In genomic region chr15:52546031-52546751, GRCh38 we compare ENCODE assay signal across 2 cellular contexts.
A peak's percentile ranks its signal among the peaks of the same experiment; 100 is the strongest.
TF ChIP-seq lines count a peak whose summit lies in the region.

No MANE protein-coding gene starts in this region.

TF ChIP-seq in HCT116, 20 proteins besides CTCF, POLR2A, EP300 and RAD21:
- TF ChIP-seq POLR2AphosphoS5 (IDR thresholded peaks at IDR 0.05; ENCODE audit: low read depth, low read length) (peak; percentile 14; the same call in 1 of the 2 replicates), FOSL1 (IDR thresholded peaks at IDR 0.05; ENCODE audit: low read depth) (no peak)

TF ChIP-seq in GM12878, 131 proteins besides CTCF, POLR2A, EP300 and RAD21:
- no peak for TF ChIP-seq ZZZ3 (IDR thresholded peaks at IDR 0.05; ENCODE audit: control insufficient read depth, insufficient read length, low read depth)
- no peak for TF ChIP-seq IKZF2 (IDR thresholded peaks at IDR 0.05)
- TF ChIP-seq E2F8 (IDR thresholded peaks at IDR 0.05; ENCODE audit: low read depth, partially characterized antibody), result no peak
- peak; percentile 55 for TF ChIP-seq POLR2AphosphoS5 (IDR thresholded peaks at IDR 0.05; ENCODE audit: low read length)
- no peak for TF ChIP-seq CHD2 (IDR thresholded peaks at IDR 0.05; ENCODE audit: borderline replicate concordance, low read depth, low read length)
- 0 out of 3 replicates have a peak, but pooled peaks have one; percentile 8 for TF ChIP-seq POU2F2 (IDR thresholded peaks at IDR 0.05; ENCODE audit: borderline replicate concordance, low read depth, low read length)
- peak in 1 of 2 experiments; percentile 21; a peak in 1 of 4 replicates for TF ChIP-seq SRF (IDR thresholded peaks at IDR 0.05; ENCODE audit: low read depth in 2 of 2, low read length in 2 of 2)
- TF ChIP-seq MTA3 (IDR thresholded peaks at IDR 0.05; ENCODE audit: borderline replicate concordance, low read length), result peak; percentile 21; the same call in 1 of the 2 replicates
- no peak for TF ChIP-seq LARP7 (IDR thresholded peaks at IDR 0.05)
